ENCODE assay signal across 22 cellular contexts in the genomic region with DNA sequence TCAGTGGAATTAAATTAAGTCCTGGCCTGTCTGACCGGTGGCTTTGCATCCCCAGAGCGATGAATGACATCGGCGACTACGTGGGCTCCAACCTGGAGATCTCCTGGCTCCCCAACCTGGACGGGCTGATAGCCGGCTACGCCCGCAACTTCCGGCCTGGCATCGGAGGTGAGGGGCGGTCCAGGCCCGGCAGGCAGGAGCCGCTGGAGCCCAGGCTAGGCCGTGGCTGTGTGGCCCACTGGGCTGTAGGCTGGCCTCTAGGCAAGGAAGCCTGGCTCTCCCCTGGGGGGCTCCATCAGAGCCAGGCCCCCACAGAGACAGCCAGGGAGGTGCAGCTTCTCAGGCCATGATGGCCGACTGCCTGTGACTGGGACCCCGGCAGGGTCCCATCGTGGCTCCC. TPM values are rescaled to one million over a fixed set of nuclear protein-coding genes. Genes with fewer than 3 reads are reported as not detected.
DNase-seq lines count a peak whose midpoint lies in the region; ATAC-seq and TF ChIP-seq lines count a peak whose summit lies in the region.
"Had no signal": no experiment of that assay in that cellular context is flagged by ENCODE, and none has a peak within 500 bp of the region (broad histone marks: within the 10 kb centered on the region; RNA-seq: fewer than 3 reads in every experiment).

No MANE protein-coding gene starts in this region.

- no peak for TF ChIP-seq POLR2A in spleen (IDR thresholded peaks at IDR 0.05)

- H3K9me3 ChIP-seq in left ventricle myocardium inferior (replicated peaks) (no peaks in the 10 kb centered on the region), spleen (no peaks in the 10 kb centered on the region)
- H3K9me3 ChIP-seq in BLaER1 treated with 17β-estradiol and CSF1 and Interleukin-3, amounts not matched to agents 10 nM and 100 nM (replicated peaks in 1 of 11): no peaks in the 10 kb centered on the region
- H3K9me3 ChIP-seq: BE2C, Caco-2 had no signal

- ATAC-seq in left cardiac atrium: no peak
- no peak for ATAC-seq in GM21619 (IDR thresholded peaks at IDR 0.05; ENCODE audit: unreplicated experiment)
- ATAC-seq: GM12878, GM23338, HCT116 had no signal

- peak overlapping the region in 10 of 11 experiments; percentile 47 to 87 (median 76); a peak in 18 of 22 replicates for H3K9ac ChIP-seq in BLaER1 treated with 17β-estradiol and CSF1 and Interleukin-3, amounts not matched to agents 10 nM and 100 nM

- H3K36me3 ChIP-seq in left ventricle myocardium inferior (no peaks in the 10 kb centered on the region), spleen (no peaks in the 10 kb centered on the region)
- H3K36me3 ChIP-seq in BLaER1 treated with 17β-estradiol and CSF1 and Interleukin-3, amounts not matched to agents 10 nM and 100 nM: no peaks in the 10 kb centered on the region
- H3K36me3 ChIP-seq: BE2C had no signal

- peaks cover 16% of the 10 kb centered on the region for H3K4me1 ChIP-seq in left ventricle myocardium inferior
- peaks cover 57 to 100% (median 97%) of the 10 kb centered on the region in 10 experiments for H3K4me1 ChIP-seq in BLaER1 treated with 17β-estradiol and CSF1 and Interleukin-3, amounts not matched to agents 10 nM and 100 nM
- H3K4me1 ChIP-seq in spleen: peaks cover 0 to 40% (median 21%) of the 10 kb centered on the region in 6 donors
- H3K4me1 ChIP-seq: BE2C, Caco-2 had no signal

- DNase-seq in left ventricle myocardium inferior (no peak), left cardiac atrium (no peak), dorsolateral prefrontal cortex (no peak), spleen (no peak), HPDE6-E6E7 (ENCODE audit: extremely low spot score) (no peak)
- no peak for DNase-seq in activated effector memory CD4-positive, alpha-beta T cell treated with Interleukin-2 at 50 U/mL for 16 hours
- DNase-seq: BE2C; Caco-2; CD4-positive, CD25-positive, alpha-beta regulatory T cell; DMS153; DND-41; H9 had no signal

- WGBS in spleen, 5 donors: 67 to 91% (median 89%) methylated on average over 9 to 18 of the region's 18 CpGs

- peaks cover 51% of the 10 kb centered on the region for H3K27me3 ChIP-seq in left ventricle myocardium inferior (ENCODE audit: low read depth)
- H3K27me3 ChIP-seq in BLaER1 treated with 17β-estradiol and CSF1 and Interleukin-3, amounts not matched to agents 10 nM and 100 nM: peaks cover 32 to 69% (median 35%) of the 10 kb centered on the region in 11 experiments
- H3K27me3 ChIP-seq in dorsolateral prefrontal cortex: peaks cover 0 to 51% (median 16%) of the 10 kb centered on the region in 45 donors
- peaks cover 0 to 70% (median 37%) of the 10 kb centered on the region in 7 donors for H3K27me3 ChIP-seq in spleen (replicated peaks in 1 of 7)

- peaks cover 0 to 39% (median 0%) of the 10 kb centered on the region in 11 experiments; a peak in 7 of 22 replicates for H4K20me1 ChIP-seq in BLaER1 treated with 17β-estradiol and CSF1 and Interleukin-3, amounts not matched to agents 10 nM and 100 nM

- no peak overlapping the region for H3K4me3 ChIP-seq in left ventricle myocardium inferior
- peak overlapping the region in 7 of 10 experiments; percentile 40 to 58 (median 45); a peak in 14 of 20 replicates for H3K4me3 ChIP-seq in BLaER1 treated with 17β-estradiol and CSF1 and Interleukin-3, amounts not matched to agents 10 nM and 100 nM
- H3K4me3 ChIP-seq in dorsolateral prefrontal cortex: peak overlapping the region in 1 of 59 donors; percentile 13
- no peak overlapping the region for H3K4me3 ChIP-seq in spleen
- H3K4me3 ChIP-seq: GM12878, GM23338 had no signal

- peak overlapping the region; percentile 83 to 100 (median 97) for H3K4me2 ChIP-seq in BLaER1 treated with 17β-estradiol and CSF1 and Interleukin-3, amounts not matched to agents 10 nM and 100 nM
- H3K4me2 ChIP-seq: GM23338 had no signal

- intact Hi-C loops in left ventricle myocardium inferior (cut with micrococcal nuclease): no loop called here
- intact Hi-C loops in left cardiac atrium (cut with DNase I): no loop called here
- intact Hi-C loops in dorsolateral prefrontal cortex (cut with DNase I): no loop called here
- intact Hi-C loops in spleen (cut with DNase I; ENCODE audit: low total_unique reads): no loop called here

- H3K27ac ChIP-seq in left ventricle myocardium inferior (replicated peaks) (peak overlapping the region; percentile 71), dorsolateral prefrontal cortex (peak overlapping the region in 56 of 59 donors; percentile 16 to 95 (median 74)), spleen (peak overlapping the region in 5 of 8 donors; percentile 57 to 70 (median 64))
- peak overlapping the region in 10 of 11 experiments; percentile 43 to 97 (median 88); a peak in 19 of 22 replicates for H3K27ac ChIP-seq in BLaER1 treated with 17β-estradiol and CSF1 and Interleukin-3, amounts not matched to agents 10 nM and 100 nM
- H3K27ac ChIP-seq: 22Rv1, C4-2B had no signal

- TF ChIP-seq CTCF in left ventricle myocardium inferior (IDR thresholded peaks at IDR 0.05; ENCODE audit: borderline replicate concordance) (no peak), dorsolateral prefrontal cortex (IDR thresholded peaks at IDR 0.05 in 54 of 56, conservative IDR thresholded peaks at IDR 0.05 in 2 of 56; ENCODE audit: low read depth in 1 of 56, partially characterized antibody in 56 of 56) (no peak), spleen (IDR thresholded peaks at IDR 0.05 in 8 of 11, conservative IDR thresholded peaks at IDR 0.05 in 3 of 11) (no peak)

RNA-seq across cellular contexts. Expression of gene GABRD, which starts 5.7 kb away (rescaled TPM):
- total RNA-seq in left ventricle myocardium inferior (0.41 TPM), left cardiac atrium (under 1 TPM in 1 of 2 donors, not detected in 1; 0.29 TPM), dorsolateral prefrontal cortex (100 to 1,000 TPM in 62 of 120 experiments, 10 to 100 TPM in 58; 24.7 to 182 (median 102) TPM), spleen (1 to 10 TPM in 2 of 7 donors, under 1 TPM in 3, not detected in 2; 0.40 to 1.2 (median 0.94) TPM)
- 1 to 10 TPM in 1 of 3 donors, under 1 TPM in 1, not detected in 1; 0.35 to 1.1 TPM for polyA plus RNA-seq in spleen
- total RNA-seq: GM12878 had no signal
- polyA plus RNA-seq: AG04450; CD4-positive, CD25-positive, alpha-beta regulatory T cell; GM12878 had no signal

RNA-seq across cellular contexts. Expression of gene CFAP74, which starts 21.3 kb away (rescaled TPM):
- not detected for total RNA-seq in left ventricle myocardium inferior
- not detected for total RNA-seq in left cardiac atrium
- total RNA-seq in dorsolateral prefrontal cortex: 10 to 100 TPM in 85 of 120 experiments, 1 to 10 TPM in 35; 3.1 to 23.8 (median 12.0) TPM
- under 1 TPM in 3 of 7 donors, not detected in 4; 0.10 to 0.32 (median 0.27) TPM for total RNA-seq in spleen
- under 1 TPM; 0.03 to 0.18 (median 0.09) TPM for polyA plus RNA-seq in spleen
- total RNA-seq: Caco-2; CD4-positive, CD25-positive, alpha-beta regulatory T cell; CD8-positive, alpha-beta T cell; GM12878; GM23338; H4 had no signal
- polyA plus RNA-seq: AG04450; CD4-positive, CD25-positive, alpha-beta regulatory T cell had no signal

RNA-seq across cellular contexts. Expression of gene PRKCZ, which starts 25.3 kb away (rescaled TPM):
- total RNA-seq in left ventricle myocardium inferior: 19.1 TPM
- total RNA-seq in left cardiac atrium: 10 to 100 TPM; 12.4 to 20.7 TPM
- 100 to 1,000 TPM; 113 to 225 (median 176) TPM for total RNA-seq in dorsolateral prefrontal cortex
- total RNA-seq in spleen: 10 to 100 TPM; 19.5 to 61.8 (median 38.7) TPM
- polyA plus RNA-seq in spleen: 10 to 100 TPM; 17.6 to 35.8 (median 32.3) TPM

Comparison
In these comparisons a context has a peak if more than half of its experiments do, and no peak if none do; other contexts are left out.
1. H3K4me3 ChIP-seq: peak in BLaER1 treated with 17β-estradiol and CSF1 and Interleukin-3, amounts not matched to agents 10 nM and 100 nM (7 of 10); none in left ventricle myocardium inferior (single experiment) and spleen (0 of 8).
2. RNA of gene GABRD, which starts 5.7 kb away (total RNA-seq): 24.7 to 182 TPM in dorsolateral prefrontal cortex; 0.40 to 1.2 TPM in spleen, 0.41 TPM in left ventricle myocardium inferior (single experiment) and 0.29 TPM in left cardiac atrium; every median in the first group is over 10 times any median in the second.
3. Peak in every context shown above with its lines, with median percentiles within 50 percentile points of each other: H3K27ac ChIP-seq.